12 cellular contexts compared by ENCODE assay signal in the genomic region with DNA sequence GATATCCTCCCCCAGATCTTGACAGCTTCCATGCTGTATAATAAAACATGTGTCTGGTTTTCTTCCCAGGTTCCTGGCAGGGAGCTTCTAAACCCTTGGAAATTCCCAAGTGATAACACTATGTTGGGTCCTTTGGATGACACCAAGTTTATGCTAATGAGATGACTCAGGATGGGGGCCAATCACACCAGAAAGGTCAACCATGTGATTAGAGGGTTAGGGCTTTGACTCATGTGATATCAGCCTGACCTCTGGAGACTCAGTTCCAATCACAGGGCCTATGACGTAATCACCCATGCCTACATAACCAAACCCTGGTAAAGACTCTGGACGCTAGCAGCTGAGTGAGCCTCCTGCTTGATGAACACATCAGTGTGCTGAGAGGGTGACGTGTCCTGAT.
DNase-seq lines count a peak whose midpoint lies in the region; ATAC-seq and TF ChIP-seq lines count a peak whose summit lies in the region.
"Had no signal": no experiment of that assay in that cellular context is flagged by ENCODE, and none has a peak within 500 bp of the region (broad histone marks: within the 10 kb centered on the region; RNA-seq: fewer than 3 reads in every experiment).

No MANE protein-coding gene starts in this region.

- no peaks in the 10 kb centered on the region for H4K20me1 ChIP-seq in PC-9 (ENCODE audit: insufficient read depth)

- CTCF ChIA-PET in PC-9 (lab: Charles Lee), result no interaction called here

- peaks cover 36% of the 10 kb centered on the region for H3F3A ChIP-seq in PC-9 (ENCODE audit: insufficient read depth, low read depth)

- H3K4me1 Mint-ChIP-seq in nephron (peaks cover 21% of the 10 kb centered on the region), nephron progenitor cell (no peaks in the 10 kb centered on the region)
- H3K4me1 Mint-ChIP-seq: activated CD4-positive, alpha-beta T cell treated with anti-CD3 and anti-CD28 coated beads, Interleukin-2, amount 10 ng/mL, durations not matched to agents 7 days and 5 days; activated naive CD8-positive, alpha-beta T cell treated with anti-CD3 and anti-CD28 coated beads, Interleukin-2, amount 50 U/mL, for 24 hours; CD14-positive monocyte had no signal

- WGBS in esophagus squamous epithelium, 2 donors, result 58 to 75% methylated on average over 2 of the region's 3 CpGs

- POLR2A ChIA-PET in PC-9 (lab: Charles Lee; ENCODE audit: unreplicated experiment), result no interaction called here

- TF ChIP-seq CTCF in AG10803 (conservative IDR thresholded peaks at IDR 0.05; ENCODE audit: low read length), result no peak
- TF ChIP-seq CTCF in PC-9 (conservative IDR thresholded peaks at IDR 0.05), result no peak
- TF ChIP-seq CTCF in esophagus squamous epithelium (IDR thresholded peaks at IDR 0.05), result no peak
- TF ChIP-seq CTCF in nephron (IDR thresholded peaks at IDR 0.05; ENCODE audit: unreplicated experiment in 3 of 3), result no peak
- TF ChIP-seq CTCF in nephron progenitor cell (IDR thresholded peaks at IDR 0.05), result no peak

- no peak overlapping the region for H3K4me3 Mint-ChIP-seq in nephron
- H3K4me3 Mint-ChIP-seq in nephron progenitor cell, result no peak overlapping the region
- H3K4me3 Mint-ChIP-seq: activated CD4-positive, alpha-beta T cell treated with anti-CD3 and anti-CD28 coated beads, Interleukin-2, amount 10 ng/mL, durations not matched to agents 7 days and 5 days; activated naive CD8-positive, alpha-beta T cell treated with anti-CD3 and anti-CD28 coated beads, Interleukin-2, amount 50 U/mL, for 24 hours; CD14-positive monocyte had no signal

- no peaks in the 10 kb centered on the region for H3K79me2 ChIP-seq in PC-9 (ENCODE audit: low read depth)

- no peaks in the 10 kb centered on the region for H3K9me2 ChIP-seq in PC-9 (ENCODE audit: insufficient read depth)

- intact Hi-C loops in PC-9 (cut with micrococcal nuclease; ENCODE audit: unreplicated experiment), result no loop called here
- intact Hi-C loops in esophagus squamous epithelium (cut with DNase I), result no loop called here

- H3K4me2 ChIP-seq in PC-9, result peak overlapping the region; percentile 51

- no peak for TF ChIP-seq POLR2A in esophagus squamous epithelium (IDR thresholded peaks at IDR 0.05)

- H3K9me3 Mint-ChIP-seq in nephron, result peaks cover 9% of the 10 kb centered on the region
- H3K9me3 Mint-ChIP-seq in nephron progenitor cell, result peaks cover 6% of the 10 kb centered on the region

- H3K4me1 ChIP-seq in PC-9 (replicated peaks; ENCODE audit: insufficient read depth) (peaks cover 49% of the 10 kb centered on the region), esophagus squamous epithelium (peaks cover 0 to 14% (median 3%) of the 10 kb centered on the region in 3 donors)

- peaks cover 5% of the 10 kb centered on the region for H3K36me3 Mint-ChIP-seq in nephron (ENCODE audit: low read depth)
- H3K36me3 Mint-ChIP-seq in nephron progenitor cell (ENCODE audit: low read depth), result no peaks in the 10 kb centered on the region
- H3K36me3 Mint-ChIP-seq: CD14-positive monocyte had no signal

- H3K27me3 ChIP-seq in PC-9 (ENCODE audit: insufficient read depth, low read depth), result no peaks in the 10 kb centered on the region
- H3K27me3 ChIP-seq in esophagus squamous epithelium, result no peaks in the 10 kb centered on the region

- H3K27ac Mint-ChIP-seq in nephron (peak overlapping the region in 2 of 3 experiments; percentile 50 to 59), nephron progenitor cell (no peak overlapping the region)
- H3K27ac Mint-ChIP-seq: activated CD4-positive, alpha-beta T cell treated with anti-CD3 and anti-CD28 coated beads, Interleukin-2, amount 10 ng/mL, durations not matched to agents 7 days and 5 days; activated naive CD8-positive, alpha-beta T cell treated with anti-CD3 and anti-CD28 coated beads, Interleukin-2, amount 50 U/mL, for 24 hours; CD14-positive monocyte had no signal

- BruUV-seq in PC-9 (replicated peaks; lab: Mats Ljungman, UMichigan), result no TSS peak

- no peak for ATAC-seq in GM19463 (IDR thresholded peaks at IDR 0.05; ENCODE audit: unreplicated experiment)
- ATAC-seq in activated CD4-positive, CD25-positive, alpha-beta regulatory T cell treated with anti-CD3 and anti-CD28 coated beads, Interleukin-2, amount 50 U/mL, for 24 hours, result no peak
- ATAC-seq: activated naive CD8-positive, alpha-beta T cell treated with anti-CD3 and anti-CD28 coated beads, Interleukin-2, amount 50 U/mL, for 24 hours had no signal

- H3K9me3 ChIP-seq in PC-9 (ENCODE audit: insufficient read depth, low read depth) (peaks cover 11% of the 10 kb centered on the region; the same call in 1 of the 2 replicates), esophagus squamous epithelium (no peaks in the 10 kb centered on the region)

- H2AFZ ChIP-seq in PC-9, result 0 out of 2 replicates have a peak overlapping the region, but pooled peaks have one; percentile 23

- peak; percentile 50 for DNase-seq in AG10803 (ENCODE audit: low read depth)
- peak in 1 of 2 experiments; percentile 65 for DNase-seq in PC-9
- DNase-seq in esophagus squamous epithelium (lab: John Stamatoyannopoulos, UW), result no peak
- DNase-seq in nephron progenitor cell, result no peak
- no peak for DNase-seq in SKM-1 (lab: John Stamatoyannopoulos, UW; ENCODE audit: unreplicated experiment)
- DNase-seq: activated CD4-positive, alpha-beta T cell treated with anti-CD3 and anti-CD28 coated beads, Interleukin-2, amount 10 ng/mL, durations not matched to agents 7 days and 5 days; activated naive CD8-positive, alpha-beta T cell treated with anti-CD3 and anti-CD28 coated beads, Interleukin-2, amount 50 U/mL, for 24 hours; posterior cingulate gyrus had no signal

- H3K36me3 ChIP-seq in PC-9 (ENCODE audit: low read depth) (no peaks in the 10 kb centered on the region), esophagus squamous epithelium (no peaks in the 10 kb centered on the region)

- H3K4me3 ChIP-seq in AG10803 (ENCODE audit: low read length), result no peak overlapping the region
- no peak overlapping the region for H3K4me3 ChIP-seq in PC-9
- H3K4me3 ChIP-seq in esophagus squamous epithelium, result no peak overlapping the region

- peaks cover 5% of the 10 kb centered on the region for H3K27me3 Mint-ChIP-seq in nephron (ENCODE audit: low read depth)
- H3K27me3 Mint-ChIP-seq in nephron progenitor cell (ENCODE audit: low read depth, poor library complexity), result no peaks in the 10 kb centered on the region
- H3K27me3 Mint-ChIP-seq: activated CD4-positive, alpha-beta T cell treated with anti-CD3 and anti-CD28 coated beads, Interleukin-2, amount 10 ng/mL, durations not matched to agents 7 days and 5 days; activated naive CD8-positive, alpha-beta T cell treated with anti-CD3 and anti-CD28 coated beads, Interleukin-2, amount 50 U/mL, for 24 hours had no signal

- H3K27ac ChIP-seq in PC-9 (peak overlapping the region; percentile 69), esophagus squamous epithelium (peak overlapping the region; percentile 30 to 74 (median 72))
